ENCODE assay signal across 8 cellular contexts in genomic region chr13:50893211-50893852, GRCh38. TPM values are rescaled to one million over a fixed set of nuclear protein-coding genes. Genes with fewer than 3 reads are reported as not detected.
DNase-seq lines count a peak whose midpoint lies in the region; ATAC-seq lines count a peak whose summit lies in the region.

No MANE protein-coding gene starts in this region.

- H3K27me3 Mint-ChIP-seq in T-cell: no peaks in the 10 kb centered on the region

- POLR2A ChIA-PET in T-cell (lab: Charles Lee): interaction anchor here (0.5 to 2.1 kb wide), 10 partner anchors 8 to 810 kb away, joined by 3 to 10 read pairs (median 3); no protein-coding TSS in a partner anchor

- peaks cover 43 to 45% (median 45%) of the 10 kb centered on the region in 3 donors for H3K4me1 Mint-ChIP-seq in T-cell

- no peak overlapping the region for H3K4me3 ChIP-seq in muscle layer of duodenum (ENCODE audit: low read depth in 1 of 2, low read length in 2 of 2)

- H3K36me3 Mint-ChIP-seq in T-cell: peaks cover 4% of the 10 kb centered on the region

- ATAC-seq in GM19438 (IDR thresholded peaks at IDR 0.05; ENCODE audit: low read depth, unreplicated experiment): peak; percentile 79
- ATAC-seq in HG03442 (IDR thresholded peaks at IDR 0.05; ENCODE audit: unreplicated experiment): peak; percentile 75
- ATAC-seq in T-cell (replicated peaks in 1 of 4): peak; percentile 89 to 92 (median 92)
- ATAC-seq in left colon: no peak

- intact Hi-C loops in left colon (cut with DNase I, micrococcal nuclease): no loop called here

- CTCF ChIA-PET in T-cell (lab: Charles Lee): interaction anchor here (0.5 to 4.9 kb wide), 4 partner anchors 16 to 1100 kb away, joined by 3 to 69 read pairs (median 5); partner anchors contain the start of gene RNASEH2B (in 1 of the 2)

- no peaks in the 10 kb centered on the region for H3K36me3 ChIP-seq in muscle layer of duodenum (ENCODE audit: control insufficient read depth in 1 of 2, insufficient read depth in 2 of 2, low read length in 2 of 2)

- H3K9me3 Mint-ChIP-seq in T-cell: no peaks in the 10 kb centered on the region

- no peaks in the 10 kb centered on the region for H3K9me3 ChIP-seq in muscle layer of duodenum (ENCODE audit: control insufficient read depth in 1 of 2, low read length in 2 of 2)

- H3K27me3 ChIP-seq in muscle layer of duodenum (ENCODE audit: low read depth, low read length): no peaks in the 10 kb centered on the region

- peak overlapping the region; percentile 37 for H3K27ac ChIP-seq in muscle layer of duodenum (ENCODE audit: low read length)

- H3K4me3 Mint-ChIP-seq in T-cell: peak overlapping the region; percentile 74 to 76 (median 74)

- peak; percentile 33 for DNase-seq in DMS 273 treated with DMSO at 0.1 percent for 48 hours (lab: John Stamatoyannopoulos, UW)
- peak in 4 of 34 experiments; percentile 2 to 22 (median 7) for DNase-seq in T-cell
- DNase-seq in left colon: no peak
- no peak for DNase-seq in DMS153 (lab: John Stamatoyannopoulos, UW)
- no peak for DNase-seq in hepatic stellate cell (ENCODE audit: low spot score)

- peak overlapping the region; percentile 98 to 99 for H3K27ac Mint-ChIP-seq in T-cell

- H3K4me1 ChIP-seq in muscle layer of duodenum (ENCODE audit: control insufficient read depth in 1 of 2, insufficient read depth in 2 of 2, low read length in 2 of 2): peaks cover 0 to 6% of the 10 kb centered on the region in 2 donors

RNA-seq across cellular contexts. Expression of gene RNASEH2B, which starts 16.3 kb away (rescaled TPM):
- total RNA-seq in T-cell (10 to 100 TPM; 60.5 to 90.2 (median 68.6) TPM), left colon (10 to 100 TPM; 21.1 to 26.0 TPM)

RNA-seq across cellular contexts. Expression of gene DLEU7, which starts 49.8 kb away (rescaled TPM):
- total RNA-seq in T-cell: not detected
- under 1 TPM in 1 of 2 donors, not detected in 1; 0.20 TPM for total RNA-seq in left colon
